Comparison of ENCODE assay signal across 8 cellular contexts in genomic region chr1:21022279-21023040, GRCh38.
DNase-seq lines count a peak whose midpoint lies in the region; ATAC-seq and TF ChIP-seq lines count a peak whose summit lies in the region.

No MANE protein-coding gene starts in this region.

- 23% methylated on average over 6 of the region's 6 CpGs for WGBS in right lobe of liver (ENCODE audit: insufficient coverage, low coverage, low lambda C conversion rate, missing lambda C conversion rate)

- H3K36me3 Mint-ChIP-seq in chondrocyte (ENCODE audit: low read depth) = no peaks in the 10 kb centered on the region

- H3K4me1 ChIP-seq in right lobe of liver = peaks cover 0 to 13% (median 2%) of the 10 kb centered on the region in 4 donors

- H3K27ac Mint-ChIP-seq in chondrocyte (ENCODE audit: unreplicated experiment) = peak overlapping the region; percentile 99

- H3K9me3 ChIP-seq in right lobe of liver = no peaks in the 10 kb centered on the region

- intact Hi-C loops in right lobe of liver (cut with DNase I) = no loop called here

- peak; percentile 28 for DNase-seq in 8988T
- peak; percentile 92 for DNase-seq in GM04504 (ENCODE audit: low read depth)
- peak; percentile 64 for DNase-seq in NAMALWA (ENCODE audit: low spot score)
- peak; percentile 75 for DNase-seq in SK-N-DZ (ENCODE audit: low spot score)
- DNase-seq in chondrocyte (ENCODE audit: low spot score) = no peak
- no peak for DNase-seq in right lobe of liver
- peak in 9 of 49 donors; percentile 3 to 44 (median 8) for DNase-seq in substantia nigra (lab: John Stamatoyannopoulos, UW)

- no peaks in the 10 kb centered on the region for H3K36me3 ChIP-seq in right lobe of liver

- no peaks in the 10 kb centered on the region for H3K27me3 ChIP-seq in right lobe of liver

- ATAC-seq in HG02588 (IDR thresholded peaks at IDR 0.05; ENCODE audit: unreplicated experiment) = peak; percentile 81
- peak; percentile 98 to 99 (median 98) for ATAC-seq in right lobe of liver

- peak overlapping the region; percentile 31 for H3K4me3 Mint-ChIP-seq in chondrocyte (ENCODE audit: unreplicated experiment)

- TF ChIP-seq CTCF in chondrocyte (IDR thresholded peaks at IDR 0.05) (no peak), right lobe of liver (IDR thresholded peaks at IDR 0.05) (no peak)

- peak; percentile 77 for TF ChIP-seq POLR2A in right lobe of liver (IDR thresholded peaks at IDR 0.05)

- H3K4me3 ChIP-seq in right lobe of liver = no peak overlapping the region

- peak overlapping the region; percentile 68 to 89 (median 79) for H3K27ac ChIP-seq in right lobe of liver
- peak overlapping the region; percentile 54 for H3K27ac ChIP-seq in substantia nigra (ENCODE audit: low read depth, low read length, poor library complexity, severe bottlenecking)

- H3K9me3 Mint-ChIP-seq in chondrocyte (ENCODE audit: low read depth) = no peaks in the 10 kb centered on the region

- H3K27me3 Mint-ChIP-seq in chondrocyte (ENCODE audit: low read depth) = no peaks in the 10 kb centered on the region

- peaks cover 38% of the 10 kb centered on the region for H3K4me1 Mint-ChIP-seq in chondrocyte (ENCODE audit: low read depth)

Comparison
In these comparisons a context has a peak if more than half of its experiments do, and no peak if none do; other contexts are left out.
1. DNase-seq: peak in 8988T (single experiment), GM04504 (single experiment), NAMALWA (single experiment) and SK-N-DZ (single experiment); none in chondrocyte (single experiment) and right lobe of liver (0 of 3).